ENCODE assay signal across 7 cellular contexts in the genomic region with DNA sequence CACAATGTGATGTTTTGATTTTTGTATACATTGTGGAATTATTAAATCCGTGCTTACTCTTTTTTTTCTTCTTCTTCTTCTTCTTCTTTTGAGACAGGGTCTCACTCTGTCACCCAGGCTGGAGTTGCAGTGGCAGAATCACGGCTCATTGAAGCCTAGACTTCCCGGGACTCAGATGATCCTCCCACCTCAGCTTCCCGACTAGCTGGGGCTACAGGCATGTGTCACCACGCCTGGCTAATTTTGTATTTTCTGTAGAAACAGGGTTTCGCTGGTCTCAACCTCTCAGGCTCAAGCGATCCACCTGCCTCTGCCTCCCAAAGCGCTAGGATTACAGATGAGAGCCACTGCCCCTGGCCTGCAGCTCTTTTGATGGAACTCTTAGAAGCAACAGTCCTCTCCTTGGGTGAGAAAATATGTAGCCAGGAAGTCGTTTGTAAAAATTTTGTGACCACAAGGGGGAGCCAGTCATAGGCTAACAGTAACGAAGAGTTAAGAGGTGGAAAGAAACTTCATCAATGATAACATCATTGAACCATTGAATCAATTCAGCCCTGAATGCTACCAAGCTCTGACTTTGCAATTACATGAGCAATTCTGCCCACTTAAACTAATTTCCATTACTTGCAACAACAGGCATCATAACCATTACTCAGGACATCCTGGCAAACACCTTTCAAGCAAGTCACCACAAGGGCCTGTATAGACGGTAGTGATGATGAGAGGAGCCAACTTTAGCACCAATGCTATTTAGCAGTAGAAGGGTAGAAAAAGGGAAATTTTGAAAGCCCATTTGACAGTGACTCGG. TPM values are rescaled to one million over a fixed set of nuclear protein-coding genes. Genes with fewer than 3 reads are reported as not detected.
A peak's percentile ranks its signal among the peaks of the same experiment; 100 is the strongest.
DNase-seq lines count a peak whose midpoint lies in the region; ATAC-seq, FAIRE-seq and TF ChIP-seq lines count a peak whose summit lies in the region.

No MANE protein-coding gene starts in this region.

- H3K9me3 ChIP-seq in suprapubic skin = no peaks in the 10 kb centered on the region

- WGBS in suprapubic skin = 38% methylated on average over 12 of the region's 12 CpGs

- CTCF ChIA-PET in activated CD4-positive, alpha-beta memory T cell treated with anti-CD3 and anti-CD28 coated beads, Interleukin-2, amount 10 ng/mL, durations not matched to agents 7 days and 5 days (lab: Charles Lee) = interaction anchor here (0.7 to 10.4 kb wide), 28 partner anchors 9 to 199 kb away, joined by 3 to 97 read pairs (median 4); partner anchors contain the start of gene CMTM7

- no peak overlapping the region for H3K27ac Mint-ChIP-seq in activated CD4-positive, alpha-beta memory T cell treated with anti-CD3 and anti-CD28 coated beads, Interleukin-2, amount 10 ng/mL, durations not matched to agents 7 days and 5 days

- peak; percentile 26 for FAIRE-seq in endometrium (lab: Jason Lieb, UNC)

- H3K4me3 Mint-ChIP-seq in activated CD4-positive, alpha-beta memory T cell treated with anti-CD3 and anti-CD28 coated beads, Interleukin-2, amount 10 ng/mL, durations not matched to agents 7 days and 5 days = no peak overlapping the region

- DNase-seq in GM12865 (ENCODE audit: low read depth) (peak; percentile 83), NCI-H69 (lab: John Stamatoyannopoulos, UW) (peak; percentile 61), mucosa of gallbladder (ENCODE audit: low spot score) (peak; percentile 84), suprapubic skin (ENCODE audit: low spot score in 2 of 2) (peak in 1 of 2 donors; percentile 71)
- DNase-seq in activated CD4-positive, alpha-beta memory T cell treated with anti-CD3 and anti-CD28 coated beads, Interleukin-2, amount 10 ng/mL, durations not matched to agents 7 days and 5 days = peak; percentile 67

- ATAC-seq in HG02642 (IDR thresholded peaks at IDR 0.05; ENCODE audit: poor library complexity, unreplicated experiment) = peak; percentile 65

- no peaks in the 10 kb centered on the region for H3K36me3 ChIP-seq in suprapubic skin

- H3K27me3 ChIP-seq in suprapubic skin = no peaks in the 10 kb centered on the region

- no peak overlapping the region for H3K27ac ChIP-seq in suprapubic skin

- TF ChIP-seq CTCF in GM12865 (IDR thresholded peaks at IDR 0.05; ENCODE audit: insufficient read depth, low read depth, low read length, missing control alignments) (peak; percentile 61), suprapubic skin (IDR thresholded peaks at IDR 0.05) (peak; percentile 43 to 48)

- POLR2A ChIA-PET in activated CD4-positive, alpha-beta memory T cell treated with anti-CD3 and anti-CD28 coated beads, Interleukin-2, amount 10 ng/mL, durations not matched to agents 7 days and 5 days (lab: Charles Lee) = interaction anchor here (0.8 to 2.7 kb wide), 8 partner anchors 16 to 127 kb away, joined by 3 to 10 read pairs (median 4); partner anchors contain the start of gene CMTM7

- no peaks in the 10 kb centered on the region for H3K4me1 ChIP-seq in suprapubic skin

- peaks cover 19% of the 10 kb centered on the region for H3K4me1 Mint-ChIP-seq in activated CD4-positive, alpha-beta memory T cell treated with anti-CD3 and anti-CD28 coated beads, Interleukin-2, amount 10 ng/mL, durations not matched to agents 7 days and 5 days

- H3K36me3 Mint-ChIP-seq in activated CD4-positive, alpha-beta memory T cell treated with anti-CD3 and anti-CD28 coated beads, Interleukin-2, amount 10 ng/mL, durations not matched to agents 7 days and 5 days (ENCODE audit: low read depth) = no peaks in the 10 kb centered on the region

- H3K9me3 Mint-ChIP-seq in activated CD4-positive, alpha-beta memory T cell treated with anti-CD3 and anti-CD28 coated beads, Interleukin-2, amount 10 ng/mL, durations not matched to agents 7 days and 5 days = no peaks in the 10 kb centered on the region

- TF ChIP-seq POLR2A in suprapubic skin (IDR thresholded peaks at IDR 0.05) = no peak

- H3K27me3 Mint-ChIP-seq in activated CD4-positive, alpha-beta memory T cell treated with anti-CD3 and anti-CD28 coated beads, Interleukin-2, amount 10 ng/mL, durations not matched to agents 7 days and 5 days = peaks cover 3% of the 10 kb centered on the region

- no peak overlapping the region for H3K4me3 ChIP-seq in GM12865 (ENCODE audit: low read depth, low read length)
- H3K4me3 ChIP-seq in suprapubic skin = no peak overlapping the region

- no peak for TF ChIP-seq EP300 in suprapubic skin (IDR thresholded peaks at IDR 0.05)

RNA-seq across cellular contexts. Expression of gene CMTM7, which starts 16.7 kb away (rescaled TPM):
- 10 to 100 TPM; 47.0 to 47.3 TPM for total RNA-seq in activated CD4-positive, alpha-beta memory T cell treated with anti-CD3 and anti-CD28 coated beads, Interleukin-2, amount 10 ng/mL, durations not matched to agents 7 days and 5 days
- total RNA-seq in mucosa of gallbladder (19.3 TPM), suprapubic skin (10 to 100 TPM in 2 of 4 donors, 1 to 10 TPM in 2; 7.5 to 14.7 (median 10.9) TPM)
